In genomic region chr7:66099551-66100407, GRCh38 we compare ENCODE assay signal across 1 cellular context.
A peak's percentile ranks its signal among the peaks of the same experiment; 100 is the strongest.
TF ChIP-seq lines count a peak whose summit lies in the region.

No MANE protein-coding gene starts in this region.

TF ChIP-seq in HEK293, 187 proteins besides CTCF, POLR2A, EP300 and RAD21 (continued from another document):
- TF ChIP-seq ZFP37 (tag by site-specific recombination; IDR thresholded peaks at IDR 0.05) (0 out of 2 replicates have a peak, but pooled peaks have one; percentile 23), ZFP69B (tag by site-specific recombination; IDR thresholded peaks at IDR 0.05) (0 out of 2 replicates have a peak, but pooled peaks have one; percentile 22), ZNF610 (tag by site-specific recombination; IDR thresholded peaks at IDR 0.05; ENCODE audit: borderline replicate concordance) (peak; percentile 78; the same call in 1 of the 2 replicates), ZNF2 (tag by site-specific recombination; IDR thresholded peaks at IDR 0.05) (peak; percentile 61; the same call in 1 of the 2 replicates), SP7 (tag by site-specific recombination; IDR thresholded peaks at IDR 0.05) (peak; percentile 50; the same call in 1 of the 2 replicates), SCRT2 (tag by site-specific recombination; IDR thresholded peaks at IDR 0.05) (peak; percentile 92), ZEB2 (tag by site-specific recombination; IDR thresholded peaks at IDR 0.05) (peak; percentile 89), OSR2 (tag by site-specific recombination; IDR thresholded peaks at IDR 0.05) (peak; percentile 77; the same call in 1 of the 2 replicates), ZBTB17 (tag by site-specific recombination; IDR thresholded peaks at IDR 0.05) (peak; percentile 99), PRDM10 (tag by site-specific recombination; IDR thresholded peaks at IDR 0.05) (peak; percentile 51), ZNF639 (tag by site-specific recombination; IDR thresholded peaks at IDR 0.05) (0 out of 2 replicates have a peak, but pooled peaks have one; percentile 12), ZFHX2 (tag by site-specific recombination; conservative IDR thresholded peaks at IDR 0.05) (peak; percentile 93), ZNF366 (tag by site-specific recombination; conservative IDR thresholded peaks at IDR 0.05) (peak; percentile 84), GFI1B (tag by site-specific recombination; IDR thresholded peaks at IDR 0.05) (no peak), BCL11B (tag by site-specific recombination; IDR thresholded peaks at IDR 0.05; ENCODE audit: low read depth) (no peak), ZNF843 (tag by site-specific recombination; IDR thresholded peaks at IDR 0.05) (peak; percentile 55; the same call in 1 of the 2 replicates), KLF9 (tag by site-specific recombination; IDR thresholded peaks at IDR 0.05; ENCODE audit: low read depth) (no peak)
- TF ChIP-seq, protein P1, sequence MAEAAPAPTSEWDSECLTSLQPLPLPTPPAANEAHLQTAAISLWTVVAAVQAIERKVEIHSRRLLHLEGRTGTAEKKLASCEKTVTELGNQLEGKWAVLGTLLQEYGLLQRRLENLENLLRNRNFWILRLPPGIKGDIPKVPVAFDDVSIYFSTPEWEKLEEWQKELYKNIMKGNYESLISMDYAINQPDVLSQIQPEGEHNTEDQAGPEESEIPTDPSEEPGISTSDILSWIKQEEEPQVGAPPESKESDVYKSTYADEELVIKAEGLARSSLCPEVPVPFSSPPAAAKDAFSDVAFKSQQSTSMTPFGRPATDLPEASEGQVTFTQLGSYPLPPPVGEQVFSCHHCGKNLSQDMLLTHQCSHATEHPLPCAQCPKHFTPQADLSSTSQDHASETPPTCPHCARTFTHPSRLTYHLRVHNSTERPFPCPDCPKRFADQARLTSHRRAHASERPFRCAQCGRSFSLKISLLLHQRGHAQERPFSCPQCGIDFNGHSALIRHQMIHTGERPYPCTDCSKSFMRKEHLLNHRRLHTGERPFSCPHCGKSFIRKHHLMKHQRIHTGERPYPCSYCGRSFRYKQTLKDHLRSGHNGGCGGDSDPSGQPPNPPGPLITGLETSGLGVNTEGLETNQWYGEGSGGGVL (tag by site-specific recombination; IDR thresholded peaks at IDR 0.05), result peak; percentile 81
- TF ChIP-seq, protein P2, sequence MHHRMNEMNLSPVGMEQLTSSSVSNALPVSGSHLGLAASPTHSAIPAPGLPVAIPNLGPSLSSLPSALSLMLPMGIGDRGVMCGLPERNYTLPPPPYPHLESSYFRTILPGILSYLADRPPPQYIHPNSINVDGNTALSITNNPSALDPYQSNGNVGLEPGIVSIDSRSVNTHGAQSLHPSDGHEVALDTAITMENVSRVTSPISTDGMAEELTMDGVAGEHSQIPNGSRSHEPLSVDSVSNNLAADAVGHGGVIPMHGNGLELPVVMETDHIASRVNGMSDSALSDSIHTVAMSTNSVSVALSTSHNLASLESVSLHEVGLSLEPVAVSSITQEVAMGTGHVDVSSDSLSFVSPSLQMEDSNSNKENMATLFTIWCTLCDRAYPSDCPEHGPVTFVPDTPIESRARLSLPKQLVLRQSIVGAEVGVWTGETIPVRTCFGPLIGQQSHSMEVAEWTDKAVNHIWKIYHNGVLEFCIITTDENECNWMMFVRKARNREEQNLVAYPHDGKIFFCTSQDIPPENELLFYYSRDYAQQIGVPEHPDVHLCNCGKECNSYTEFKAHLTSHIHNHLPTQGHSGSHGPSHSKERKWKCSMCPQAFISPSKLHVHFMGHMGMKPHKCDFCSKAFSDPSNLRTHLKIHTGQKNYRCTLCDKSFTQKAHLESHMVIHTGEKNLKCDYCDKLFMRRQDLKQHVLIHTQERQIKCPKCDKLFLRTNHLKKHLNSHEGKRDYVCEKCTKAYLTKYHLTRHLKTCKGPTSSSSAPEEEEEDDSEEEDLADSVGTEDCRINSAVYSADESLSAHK (tag by site-specific recombination; IDR thresholded peaks at IDR 0.05), result peak; percentile 98
- TF ChIP-seq, protein P3, sequence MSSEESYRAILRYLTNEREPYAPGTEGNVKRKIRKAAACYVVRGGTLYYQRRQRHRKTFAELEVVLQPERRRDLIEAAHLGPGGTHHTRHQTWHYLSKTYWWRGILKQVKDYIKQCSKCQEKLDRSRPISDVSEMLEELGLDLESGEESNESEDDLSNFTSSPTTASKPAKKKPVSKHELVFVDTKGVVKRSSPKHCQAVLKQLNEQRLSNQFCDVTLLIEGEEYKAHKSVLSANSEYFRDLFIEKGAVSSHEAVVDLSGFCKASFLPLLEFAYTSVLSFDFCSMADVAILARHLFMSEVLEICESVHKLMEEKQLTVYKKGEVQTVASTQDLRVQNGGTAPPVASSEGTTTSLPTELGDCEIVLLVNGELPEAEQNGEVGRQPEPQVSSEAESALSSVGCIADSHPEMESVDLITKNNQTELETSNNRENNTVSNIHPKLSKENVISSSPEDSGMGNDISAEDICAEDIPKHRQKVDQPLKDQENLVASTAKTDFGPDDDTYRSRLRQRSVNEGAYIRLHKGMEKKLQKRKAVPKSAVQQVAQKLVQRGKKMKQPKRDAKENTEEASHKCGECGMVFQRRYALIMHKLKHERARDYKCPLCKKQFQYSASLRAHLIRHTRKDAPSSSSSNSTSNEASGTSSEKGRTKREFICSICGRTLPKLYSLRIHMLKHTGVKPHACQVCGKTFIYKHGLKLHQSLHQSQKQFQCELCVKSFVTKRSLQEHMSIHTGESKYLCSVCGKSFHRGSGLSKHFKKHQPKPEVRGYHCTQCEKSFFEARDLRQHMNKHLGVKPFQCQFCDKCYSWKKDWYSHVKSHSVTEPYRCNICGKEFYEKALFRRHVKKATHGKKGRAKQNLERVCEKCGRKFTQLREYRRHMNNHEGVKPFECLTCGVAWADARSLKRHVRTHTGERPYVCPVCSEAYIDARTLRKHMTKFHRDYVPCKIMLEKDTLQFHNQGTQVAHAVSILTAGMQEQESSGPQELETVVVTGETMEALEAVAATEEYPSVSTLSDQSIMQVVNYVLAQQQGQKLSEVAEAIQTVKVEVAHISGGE (tag by site-specific recombination; conservative IDR thresholded peaks at IDR 0.05; ENCODE audit: low read depth), result 0 out of 2 replicates have a peak, but pooled peaks have one; percentile 36
